ENCODE assay signal across 8 cellular contexts in genomic region chr2:75403991-75404428, GRCh38.
A peak's percentile ranks its signal among the peaks of the same experiment; 100 is the strongest.
DNase-seq lines count a peak whose midpoint lies in the region; ATAC-seq, FAIRE-seq and TF ChIP-seq lines count a peak whose summit lies in the region.

No MANE protein-coding gene starts in this region.

- TF ChIP-seq CTCF in GM12864 (IDR thresholded peaks at IDR 0.05; ENCODE audit: low read depth, low read length, missing control alignments) (peak; percentile 68), WERI-Rb-1 (IDR thresholded peaks at IDR 0.05; ENCODE audit: low read depth, low read length) (peak; percentile 70), glutamatergic neuron (IDR thresholded peaks at IDR 0.05; ENCODE audit: partially characterized antibody, unreplicated experiment) (peak; percentile 87), retinal pigment epithelial cell (conservative IDR thresholded peaks at IDR 0.05; ENCODE audit: low read depth, low read length) (peak; percentile 84)

- H3K4me1 Mint-ChIP-seq in glutamatergic neuron (ENCODE audit: low read depth, unreplicated experiment) = no peaks in the 10 kb centered on the region

- peak; percentile 65 for FAIRE-seq in A204.1 (lab: Jason Lieb, UNC)

- H3K9me3 Mint-ChIP-seq in glutamatergic neuron (ENCODE audit: unreplicated experiment) = no peaks in the 10 kb centered on the region

- no peaks in the 10 kb centered on the region for H3K36me3 ChIP-seq in WERI-Rb-1

- H3K27ac ChIP-seq in WERI-Rb-1 = no peak overlapping the region

- no peak overlapping the region for H3K4me3 Mint-ChIP-seq in glutamatergic neuron (ENCODE audit: unreplicated experiment)

- H3K36me3 Mint-ChIP-seq in glutamatergic neuron (ENCODE audit: unreplicated experiment) = no peaks in the 10 kb centered on the region

- H3K9me3 ChIP-seq in WERI-Rb-1 (ENCODE audit: severe bottlenecking) = no peaks in the 10 kb centered on the region

- H3K27me3 ChIP-seq in WERI-Rb-1 (ENCODE audit: insufficient read depth, low read depth, severe bottlenecking) = peaks cover 63% of the 10 kb centered on the region

- DNase-seq in GM12864 (ENCODE audit: low read depth) (peak; percentile 38), NCI-H1694 (lab: John Stamatoyannopoulos, UW) (peak; percentile 53), WERI-Rb-1 (no peak), glutamatergic neuron (no peak), retinal pigment epithelial cell (ENCODE audit: low read depth) (peak; percentile 6)

- no peaks in the 10 kb centered on the region for H3K27me3 Mint-ChIP-seq in glutamatergic neuron (ENCODE audit: unreplicated experiment)

- H3K4me3 ChIP-seq in GM12864 (ENCODE audit: low read depth, low read length) (no peak overlapping the region), WERI-Rb-1 (ENCODE audit: low read depth, low read length) (no peak overlapping the region), retinal pigment epithelial cell (ENCODE audit: low read length) (no peak overlapping the region)

- ATAC-seq in HG02759 (IDR thresholded peaks at IDR 0.05; ENCODE audit: unreplicated experiment) (peak; percentile 94), HG03521 (IDR thresholded peaks at IDR 0.05; ENCODE audit: unreplicated experiment) (no peak)

- H3K27ac Mint-ChIP-seq in glutamatergic neuron (ENCODE audit: unreplicated experiment) = no peak overlapping the region

Comparison
In these comparisons a context has a peak if more than half of its experiments do, and no peak if none do; other contexts are left out.
1. DNase-seq: peak in GM12864 (single experiment), NCI-H1694 (single experiment) and retinal pigment epithelial cell (single experiment); none in WERI-Rb-1 (single experiment) and glutamatergic neuron (single experiment).
2. Peak in every context shown above with its lines, with median percentiles within 50 percentile points of each other: CTCF ChIP-seq.